In genomic region chr5:134227259-134227658, GRCh38 we compare ENCODE assay signal across 8 cellular contexts. TPM values are rescaled to one million over a fixed set of nuclear protein-coding genes. Genes with fewer than 3 reads are reported as not detected.
A peak's percentile ranks its signal among the peaks of the same experiment; 100 is the strongest.
DNase-seq lines count a peak whose midpoint lies in the region; ATAC-seq and TF ChIP-seq lines count a peak whose summit lies in the region.

No MANE protein-coding gene starts in this region.

- peaks cover 32% of the 10 kb centered on the region for H3K4me1 Mint-ChIP-seq in activated CD4-positive, alpha-beta T cell treated with anti-CD3 and anti-CD28 coated beads, Interleukin-2, amount 10 ng/mL, durations not matched to agents 24 days and 14 days

- H3K4me3 Mint-ChIP-seq in activated CD4-positive, alpha-beta T cell treated with anti-CD3 and anti-CD28 coated beads, Interleukin-2, amount 10 ng/mL, durations not matched to agents 24 days and 14 days = peak overlapping the region; percentile 97

- H3K9me3 Mint-ChIP-seq in activated CD4-positive, alpha-beta T cell treated with anti-CD3 and anti-CD28 coated beads, Interleukin-2, amount 10 ng/mL, durations not matched to agents 24 days and 14 days = no peaks in the 10 kb centered on the region

- DNase-seq in activated CD4-positive, alpha-beta T cell treated with anti-CD3 and anti-CD28 coated beads, Interleukin-2, amount 10 ng/mL, durations not matched to agents 24 days and 14 days = peak; percentile 68
- DNase-seq in activated CD4-positive, alpha-beta T cell treated with anti-CD3 and anti-CD28 coated beads, Interleukin-2, amount 50 U/mL, for 1 hour = no peak
- DNase-seq in RWPE1 (ENCODE audit: low spot score) = no peak
- DNase-seq in ureter (ENCODE audit: low spot score) = peak; percentile 55

- ATAC-seq in HG03521 (IDR thresholded peaks at IDR 0.05; ENCODE audit: unreplicated experiment) (no peak), GM18867 (IDR thresholded peaks at IDR 0.05; ENCODE audit: unreplicated experiment) (no peak)

- no peaks in the 10 kb centered on the region for H3K27me3 Mint-ChIP-seq in activated CD4-positive, alpha-beta T cell treated with anti-CD3 and anti-CD28 coated beads, Interleukin-2, amount 10 ng/mL, durations not matched to agents 24 days and 14 days

- peaks cover 28% of the 10 kb centered on the region for H3K36me3 Mint-ChIP-seq in activated CD4-positive, alpha-beta T cell treated with anti-CD3 and anti-CD28 coated beads, Interleukin-2, amount 10 ng/mL, durations not matched to agents 24 days and 14 days (ENCODE audit: low read depth)

- peak overlapping the region; percentile 98 to 100 for H3K9ac ChIP-seq in mucosa of rectum (ENCODE audit: low read depth in 1 of 2, low read length in 2 of 2)

- no peaks in the 10 kb centered on the region for H3K9me3 ChIP-seq in ectodermal cell (ENCODE audit: control insufficient read depth, low read length)
- no peaks in the 10 kb centered on the region for H3K9me3 ChIP-seq in mucosa of rectum (ENCODE audit: control insufficient read depth in 2 of 2, low read length in 2 of 2)

- H3K27ac ChIP-seq in RWPE1 = peak overlapping the region; percentile 96
- no peak overlapping the region for H3K27ac ChIP-seq in ectodermal cell (ENCODE audit: insufficient read depth, low read depth, low read length, poor library complexity, severe bottlenecking)
- H3K27ac ChIP-seq in mucosa of rectum (ENCODE audit: low read depth in 2 of 2, low read length in 2 of 2) = peak overlapping the region; percentile 100

- 43 to 47% methylated on average over 5 of the region's 5 CpGs for WGBS in ectodermal cell, 2 experiments

- peak overlapping the region; percentile 90 for H3K4me3 ChIP-seq in ectodermal cell (ENCODE audit: insufficient read depth, low read depth, low read length)
- H3K4me3 ChIP-seq in mucosa of rectum (ENCODE audit: low read length in 2 of 2) = peak overlapping the region; percentile 90 to 95

- H3K27me3 ChIP-seq in ectodermal cell (ENCODE audit: control insufficient read depth, insufficient read depth, low read length, poor library complexity, severe bottlenecking) (no peaks in the 10 kb centered on the region), mucosa of rectum (ENCODE audit: control insufficient read depth in 2 of 2, insufficient read depth in 2 of 2, low read length in 2 of 2) (no peaks in the 10 kb centered on the region)

- intact Hi-C loops in activated CD4-positive, alpha-beta T cell treated with anti-CD3 and anti-CD28 coated beads, Interleukin-2, amount 10 ng/mL, durations not matched to agents 24 days and 14 days (cut with micrococcal nuclease) = loop anchor here (2.0 to 5.0 kb wide), 5 partner anchors 42 to 530 kb away; partner anchors contain the start of genes CAMLG, DDX46 and SEC24A

- H3K4me1 ChIP-seq in ectodermal cell (ENCODE audit: control insufficient read depth, insufficient read depth, low read length) (peaks cover 8% of the 10 kb centered on the region), mucosa of rectum (ENCODE audit: control insufficient read depth in 2 of 2, insufficient read depth in 2 of 2, low read length in 2 of 2) (peaks cover 3 to 24% of the 10 kb centered on the region in 2 donors)

- H3K36me3 ChIP-seq in ectodermal cell (ENCODE audit: control insufficient read depth, insufficient read depth, low read length) = no peaks in the 10 kb centered on the region
- H3K36me3 ChIP-seq in mucosa of rectum (ENCODE audit: control insufficient read depth in 2 of 2, insufficient read depth in 2 of 2, low read length in 2 of 2) = no peaks in the 10 kb centered on the region

- no peak for TF ChIP-seq CTCF in RWPE1 (conservative IDR thresholded peaks at IDR 0.05; ENCODE audit: low read depth)

- POLR2A ChIA-PET in RWPE1 (lab: Yijun Ruan, JAX; ENCODE audit: low non-redundant PET) = no interaction called here

- peak overlapping the region; percentile 100 for H3K27ac Mint-ChIP-seq in activated CD4-positive, alpha-beta T cell treated with anti-CD3 and anti-CD28 coated beads, Interleukin-2, amount 10 ng/mL, durations not matched to agents 24 days and 14 days

- CTCF ChIA-PET in RWPE1 (lab: Yijun Ruan, JAX) = interaction anchor here (0.8 to 3.3 kb wide), 2 partner anchors 62 to 266 kb away, joined by 3 to 23 read pairs; no protein-coding TSS in a partner anchor

RNA-seq across cellular contexts. Expression of gene PPP2CA, which starts 1.4 kb away (rescaled TPM):
- 177 and 199 TPM in 2 replicates for total RNA-seq in activated CD4-positive, alpha-beta T cell treated with anti-CD3 and anti-CD28 coated beads, Interleukin-2, amount 10 ng/mL, durations not matched to agents 24 days and 14 days
- polyA plus RNA-seq in ectodermal cell (2013, experiment 1 of 4) = 244 TPM
- polyA plus RNA-seq in ectodermal cell (2013, experiment 2 of 4) = 236 TPM
- polyA plus RNA-seq in ectodermal cell (2013, experiment 3 of 4) = 197 TPM
- 235 TPM for polyA plus RNA-seq in ectodermal cell (2013, experiment 4 of 4)
- total RNA-seq in ureter = 110 TPM

RNA-seq across cellular contexts. Expression of gene SKP1, which starts 50.5 kb away (rescaled TPM):
- total RNA-seq in activated CD4-positive, alpha-beta T cell treated with anti-CD3 and anti-CD28 coated beads, Interleukin-2, amount 10 ng/mL, durations not matched to agents 24 days and 14 days = 266 and 289 TPM in 2 replicates
- 746 TPM for polyA plus RNA-seq in ectodermal cell (2013, experiment 1 of 4)
- polyA plus RNA-seq in ectodermal cell (2013, experiment 2 of 4) = 704 TPM
- polyA plus RNA-seq in ectodermal cell (2013, experiment 3 of 4) = 566 TPM
- polyA plus RNA-seq in ectodermal cell (2013, experiment 4 of 4) = 656 TPM
- total RNA-seq in ureter = 324 TPM

Comparison
In these comparisons a context has a peak if more than half of its experiments do, and no peak if none do; other contexts are left out.
1. DNase-seq: peak in activated CD4-positive, alpha-beta T cell treated with anti-CD3 and anti-CD28 coated beads, Interleukin-2, amount 10 ng/mL, durations not matched to agents 24 days and 14 days (single experiment) and ureter (single experiment); none in activated CD4-positive, alpha-beta T cell treated with anti-CD3 and anti-CD28 coated beads, Interleukin-2, amount 50 U/mL, for 1 hour (single experiment) and RWPE1 (single experiment).